8 cellular contexts compared by ENCODE assay signal in genomic region chr9:105127863-105128220, GRCh38.
DNase-seq lines count a peak whose midpoint lies in the region; ATAC-seq and TF ChIP-seq lines count a peak whose summit lies in the region.

No MANE protein-coding gene starts in this region.

- ATAC-seq in left ventricle myocardium superior (peak; percentile 58), HG03064 (IDR thresholded peaks at IDR 0.05; ENCODE audit: low read depth, unreplicated experiment) (peak; percentile 100)

- no peak for TF ChIP-seq POLR2A in adrenal gland (IDR thresholded peaks at IDR 0.05)

- intact Hi-C loops in left ventricle myocardium superior (cut with micrococcal nuclease) (no loop called here), cardiac septum (cut with DNase I) (no loop called here), adrenal gland (cut with DNase I) (no loop called here)

- H3K4me1 ChIP-seq in adrenal gland (replicated peaks in 1 of 2): peaks cover 0 to 16% of the 10 kb centered on the region in 2 donors

- H3K9me3 ChIP-seq in adrenal gland (replicated peaks in 1 of 3): no peaks in the 10 kb centered on the region

- H3K27me3 ChIP-seq in adrenal gland: no peaks in the 10 kb centered on the region

- H3K4me3 ChIP-seq in cardiac fibroblast (replicated peaks in 1 of 2; ENCODE audit: low read depth in 2 of 2, low read length in 2 of 2) (no peak overlapping the region), adrenal gland (no peak overlapping the region)

- DNase-seq in left ventricle myocardium superior: no peak
- DNase-seq in cardiac septum (ENCODE audit: low spot score): no peak
- DNase-seq in SKM-1 (lab: John Stamatoyannopoulos, UW; ENCODE audit: unreplicated experiment): peak; percentile 17
- DNase-seq in cardiac fibroblast (ENCODE audit: low read depth in 2 of 2): peak; percentile 78 to 89
- DNase-seq in stimulated activated CD8-positive, alpha-beta memory T cell treated with anti-CD3 and anti-CD28 coated beads, Interleukin-4, amount 100 ng/mL, for 48 hours: peak; percentile 28
- no peak for DNase-seq in adrenal gland
- DNase-seq in 8988T: no peak

- peak overlapping the region in 1 of 5 donors; percentile 3 for H3K27ac ChIP-seq in adrenal gland

- 63 to 66% (median 65%) methylated on average over 3 of the region's 3 CpGs for WGBS in adrenal gland, 4 donors

- no peaks in the 10 kb centered on the region for H3K36me3 ChIP-seq in adrenal gland (replicated peaks in 1 of 2)

- TF ChIP-seq CTCF in cardiac fibroblast (IDR thresholded peaks at IDR 0.05; ENCODE audit: low read depth, low read length): no peak
- TF ChIP-seq CTCF in adrenal gland (IDR thresholded peaks at IDR 0.05): no peak

Comparison
In these comparisons a context has a peak if more than half of its experiments do, and no peak if none do; other contexts are left out.
1. DNase-seq: peak in SKM-1 (single experiment), cardiac fibroblast (2 of 2) and stimulated activated CD8-positive, alpha-beta memory T cell treated with anti-CD3 and anti-CD28 coated beads, Interleukin-4, amount 100 ng/mL, for 48 hours (single experiment); none in left ventricle myocardium superior (single experiment), cardiac septum (single experiment), adrenal gland (0 of 7) and 8988T (single experiment).